ENCODE assay signal across 18 cellular contexts in genomic region chr1:166185526-166185925, GRCh38. TPM values are rescaled to one million over a fixed set of nuclear protein-coding genes. Genes with fewer than 3 reads are reported as not detected.
DNase-seq lines count a peak whose midpoint lies in the region; ATAC-seq, FAIRE-seq and TF ChIP-seq lines count a peak whose summit lies in the region.
"Had no signal": no experiment of that assay in that cellular context is flagged by ENCODE, and none has a peak within 500 bp of the region (broad histone marks: within the 10 kb centered on the region; RNA-seq: fewer than 3 reads in every experiment).

No MANE protein-coding gene starts in this region.

- H3K79me1 ChIP-seq in neuronal stem cell (ENCODE audit: low read depth, low read length) = no peaks in the 10 kb centered on the region

- H3K18ac ChIP-seq in neuronal stem cell (ENCODE audit: low read length) = peak overlapping the region; percentile 48

- no peaks in the 10 kb centered on the region for H3K79me2 ChIP-seq in GM23338 (replicated peaks; ENCODE audit: insufficient read depth)
- H3K79me2 ChIP-seq in astrocyte (ENCODE audit: insufficient read depth, low read length) = no peaks in the 10 kb centered on the region

- H3K14ac ChIP-seq in neuronal stem cell (ENCODE audit: low read length) = no peak overlapping the region

- H2BK12ac ChIP-seq in neuronal stem cell (ENCODE audit: low read length) = no peak overlapping the region

- H3K27me3 Mint-ChIP-seq in GM23338 (ENCODE audit: insufficient read depth, low read depth, poor library complexity) (no peaks in the 10 kb centered on the region), astrocyte (ENCODE audit: low read depth, unreplicated experiment) (peaks cover 2% of the 10 kb centered on the region), endodermal cell (ENCODE audit: insufficient read depth) (peaks cover 3% of the 10 kb centered on the region)

- H2BK15ac ChIP-seq in neuronal stem cell (ENCODE audit: low read length) = no peak overlapping the region

- H3K9me2 ChIP-seq in GM23338 (ENCODE audit: insufficient read depth) = 0 out of 2 replicates have a peak, but pooled peaks cover 9% of the 10 kb centered on the region

- H3K36me3 Mint-ChIP-seq in GM23338 (ENCODE audit: low read depth) (no peaks in the 10 kb centered on the region), astrocyte (ENCODE audit: low read depth, unreplicated experiment) (no peaks in the 10 kb centered on the region), endodermal cell (ENCODE audit: low read depth) (no peaks in the 10 kb centered on the region)
- H3K36me3 Mint-ChIP-seq: CD4-positive, alpha-beta memory T cell had no signal

- peaks cover 18% of the 10 kb centered on the region; the same call in 1 of the 2 replicates for H3K4me1 ChIP-seq in GM23338 (ENCODE audit: insufficient read depth)
- H3K4me1 ChIP-seq in astrocyte (ENCODE audit: insufficient read depth, low read length) = peaks cover 13% of the 10 kb centered on the region
- peaks cover 0 to 5% of the 10 kb centered on the region in 2 donors for H3K4me1 ChIP-seq in neuronal stem cell (ENCODE audit: control insufficient read depth in 2 of 2, insufficient read depth in 1 of 2, low read depth in 1 of 2, low read length in 2 of 2)
- no peaks in the 10 kb centered on the region for H3K4me1 ChIP-seq in endodermal cell (ENCODE audit: control insufficient read depth, insufficient read depth, low read length)
- H3K4me1 ChIP-seq in mucosa of descending colon (ENCODE audit: low read depth) = no peaks in the 10 kb centered on the region

- H2AFZ ChIP-seq in GM23338 = peak overlapping the region; percentile 80; the same call in 1 of the 2 replicates
- H2AFZ ChIP-seq in astrocyte (ENCODE audit: low read depth, low read length) = no peak overlapping the region
- H2AFZ ChIP-seq in neuronal stem cell (ENCODE audit: low read length) = no peak overlapping the region

- H3K4ac ChIP-seq in neuronal stem cell (ENCODE audit: low read length) = no peak overlapping the region

- H3F3A ChIP-seq in GM23338 (replicated peaks; ENCODE audit: low read depth) = no peaks in the 10 kb centered on the region

- H3K27ac ChIP-seq in GM23338 (ENCODE audit: low read depth) = no peak overlapping the region
- no peak overlapping the region for H3K27ac ChIP-seq in astrocyte (ENCODE audit: low read depth, low read length)
- H3K27ac ChIP-seq in neuronal stem cell (replicated peaks; ENCODE audit: low read length) = no peak overlapping the region
- H3K27ac ChIP-seq in endodermal cell (ENCODE audit: low read depth, low read length) = no peak overlapping the region

- no peaks in the 10 kb centered on the region for H3K9me3 Mint-ChIP-seq in GM23338
- H3K9me3 Mint-ChIP-seq in astrocyte (ENCODE audit: unreplicated experiment) = peaks cover 5% of the 10 kb centered on the region
- no peaks in the 10 kb centered on the region for H3K9me3 Mint-ChIP-seq in endodermal cell
- H3K9me3 Mint-ChIP-seq: CD4-positive, alpha-beta memory T cell had no signal

- TF ChIP-seq CTCF in GM23338 (conservative IDR thresholded peaks at IDR 0.05; ENCODE audit: low read depth in 2 of 2) (no peak), astrocyte (IDR thresholded peaks at IDR 0.05; ENCODE audit: insufficient read depth, low read depth, low read length) (no peak), endodermal cell (conservative IDR thresholded peaks at IDR 0.05) (no peak), mucosa of descending colon (IDR thresholded peaks at IDR 0.05) (no peak)

- ATAC-seq in GM23338 (no peak), mucosa of descending colon (no peak)

- H3K27ac Mint-ChIP-seq in GM23338 (no peak overlapping the region), astrocyte (ENCODE audit: unreplicated experiment) (peak overlapping the region; percentile 21), endodermal cell (no peak overlapping the region)
- H3K27ac Mint-ChIP-seq: CD4-positive, alpha-beta memory T cell had no signal

- FAIRE-seq in GM12891 (lab: Jason Lieb, UNC) = peak; percentile 5
- FAIRE-seq in astrocyte (lab: Jason Lieb, UNC) = no peak
- FAIRE-seq: GM12892, GM19239 had no signal

- no peak overlapping the region for H3K23ac ChIP-seq in neuronal stem cell (ENCODE audit: low read depth, low read length, poor library complexity)

- no peak overlapping the region for H3K9ac ChIP-seq in astrocyte (ENCODE audit: low read length)
- no peak overlapping the region for H3K9ac ChIP-seq in neuronal stem cell (ENCODE audit: low read depth, low read length, poor library complexity)
- no peak overlapping the region for H3K9ac ChIP-seq in endodermal cell (ENCODE audit: extremely low read depth, low read length, poor library complexity, severe bottlenecking)

- H3K36me3 ChIP-seq in GM23338 (ENCODE audit: insufficient read depth) = no peaks in the 10 kb centered on the region
- H3K36me3 ChIP-seq in astrocyte (ENCODE audit: insufficient read depth, low read length) = no peaks in the 10 kb centered on the region
- H3K36me3 ChIP-seq in neuronal stem cell (replicated peaks in 1 of 2; ENCODE audit: control insufficient read depth in 2 of 2, insufficient read depth in 2 of 2, low read length in 2 of 2) = no peaks in the 10 kb centered on the region
- H3K36me3 ChIP-seq in endodermal cell (ENCODE audit: control insufficient read depth, insufficient read depth, low read length) = no peaks in the 10 kb centered on the region
- H3K36me3 ChIP-seq in mucosa of descending colon (ENCODE audit: low read depth) = no peaks in the 10 kb centered on the region

- H4K8ac ChIP-seq in neuronal stem cell (ENCODE audit: low read depth, low read length) = no peak overlapping the region

- DNase-seq in GM12891 (ENCODE audit: insufficient read length, low spot score) (no peak), GM23338 (ENCODE audit: low spot score) (no peak), astrocyte (ENCODE audit: low read depth) (no peak), neuronal stem cell (ENCODE audit: low spot score) (no peak), endodermal cell (no peak), mucosa of descending colon (no peak)
- DNase-seq: C1 segment of cervical spinal cord; CD4-positive, alpha-beta memory T cell; COR-L47; DMS53; DMS79 treated with DMSO at 0.1 percent for 48 hours; GF-D8; GOT3; H7; HCEC 1CT had no signal

- no peak for TF ChIP-seq POLR2A in GM12891 (IDR thresholded peaks at IDR 0.05; ENCODE audit: low read depth, low read length)

- H3K4me2 ChIP-seq in GM23338 = no peak overlapping the region
- H3K4me2 ChIP-seq in astrocyte (ENCODE audit: low read length) = peak overlapping the region; percentile 66
- H3K4me2 ChIP-seq in neuronal stem cell (ENCODE audit: insufficient read depth, low read length, poor library complexity, severe bottlenecking) = no peak overlapping the region

- WGBS in neuronal stem cell (ENCODE audit: extremely low coverage in 2 of 2, insufficient read length in 2 of 2, insufficient replicate concordance in 1 of 2), 2 donors = no CpG with 5 or more reads among the region's 4 CpGs
- 87 to 100% methylated on average over 2 to 4 of the region's 4 CpGs for WGBS in endodermal cell (ENCODE audit: insufficient coverage in 1 of 2, insufficient read length in 1 of 2), 2 experiments

- no peak overlapping the region for H2BK5ac ChIP-seq in neuronal stem cell (ENCODE audit: low read length)

- no peaks in the 10 kb centered on the region for H4K20me1 ChIP-seq in GM23338 (replicated peaks; ENCODE audit: insufficient read depth)
- H4K20me1 ChIP-seq in astrocyte (ENCODE audit: insufficient read depth, low read length) = no peaks in the 10 kb centered on the region

- H3K4me1 Mint-ChIP-seq in GM23338 = peaks cover 15% of the 10 kb centered on the region
- peaks cover 33% of the 10 kb centered on the region for H3K4me1 Mint-ChIP-seq in astrocyte (ENCODE audit: low read depth, unreplicated experiment)
- H3K4me1 Mint-ChIP-seq in endodermal cell = peaks cover 6% of the 10 kb centered on the region
- H3K4me1 Mint-ChIP-seq: CD4-positive, alpha-beta memory T cell had no signal

- intact Hi-C loops in mucosa of descending colon (cut with DNase I, micrococcal nuclease) = no loop called here

- H3K4me3 Mint-ChIP-seq in GM23338 (no peak overlapping the region), astrocyte (ENCODE audit: unreplicated experiment) (no peak overlapping the region), endodermal cell (no peak overlapping the region)
- H3K4me3 Mint-ChIP-seq: CD4-positive, alpha-beta memory T cell had no signal

- H3K4me3 ChIP-seq in GM23338 = no peak overlapping the region
- no peak overlapping the region for H3K4me3 ChIP-seq in astrocyte (ENCODE audit: insufficient read depth, low read depth, low read length)
- H3K4me3 ChIP-seq in neuronal stem cell (ENCODE audit: low read length in 2 of 2) = no peak overlapping the region
- no peak overlapping the region for H3K4me3 ChIP-seq in endodermal cell (ENCODE audit: low read length)
- H3K4me3 ChIP-seq in mucosa of descending colon = no peak overlapping the region

- no peak overlapping the region for H2BK120ac ChIP-seq in neuronal stem cell (ENCODE audit: low read depth, low read length)

- H3K9me3 ChIP-seq in astrocyte (ENCODE audit: insufficient read depth, low read depth, low read length) (no peaks in the 10 kb centered on the region), neuronal stem cell (replicated peaks in 1 of 2; ENCODE audit: control insufficient read depth in 2 of 2, insufficient read depth in 1 of 2, low read depth in 1 of 2, low read length in 2 of 2) (no peaks in the 10 kb centered on the region), endodermal cell (ENCODE audit: control insufficient read depth, low read length) (no peaks in the 10 kb centered on the region), mucosa of descending colon (no peaks in the 10 kb centered on the region)

- no peak overlapping the region for H4K91ac ChIP-seq in neuronal stem cell (ENCODE audit: low read depth, low read length, poor library complexity)

- no peak overlapping the region for H2AK5ac ChIP-seq in neuronal stem cell (ENCODE audit: low read depth, low read length)

- no peaks in the 10 kb centered on the region for H3K27me3 ChIP-seq in GM23338 (ENCODE audit: insufficient read depth)
- no peaks in the 10 kb centered on the region for H3K27me3 ChIP-seq in astrocyte (ENCODE audit: insufficient read depth, low read length)
- H3K27me3 ChIP-seq in neuronal stem cell (ENCODE audit: control insufficient read depth in 3 of 3, insufficient read depth in 3 of 3, low read depth in 1 of 3, low read length in 3 of 3) = no peaks in the 10 kb centered on the region
- H3K27me3 ChIP-seq in endodermal cell (ENCODE audit: control insufficient read depth, insufficient read depth, low read length, poor library complexity, severe bottlenecking) = no peaks in the 10 kb centered on the region

TF ChIP-seq in GM12891, 5 proteins besides CTCF, POLR2A, EP300 and RAD21 (continues in another document):
- TF ChIP-seq SPI1 (IDR thresholded peaks at IDR 0.05; ENCODE audit: low read depth, low read length) = no peak

RNA-seq across cellular contexts. Expression of gene FAM78B, which starts 18.7 kb away (rescaled TPM):
- polyA plus RNA-seq in GM12891 (2012; ENCODE audit: low read depth, missing spikeins) = 0.51 TPM
- 4.6 and 5.8 TPM in 2 replicates for total RNA-seq in GM23338 (2014; rRNA removed; shearing (Covaris generic))
- polyA plus RNA-seq in GM23338 (2016; fragmentation: Nextera tagmentation; extraction: Ambion mirVana) = 0.73 and 1.6 TPM in 2 replicates
- total RNA-seq in astrocyte (0.20 and 0.67 TPM in 2 replicates), endodermal cell (1 to 10 TPM; 2.3 to 4.2 TPM), mucosa of descending colon (1 to 10 TPM; 1.3 to 3.7 (median 2.2) TPM)
- polyA plus RNA-seq in neuronal stem cell (2013, experiment 1 of 2) = 0.21 TPM
- polyA plus RNA-seq in neuronal stem cell (2013, experiment 2 of 2) = 0.17 TPM
- 2.5 TPM for polyA plus RNA-seq in endodermal cell (2013, experiment 1 of 2)
- 2.2 TPM for polyA plus RNA-seq in endodermal cell (2013, experiment 2 of 2)
- total RNA-seq: G401 had no signal
